ENCODE assay signal across 17 cellular contexts in genomic region chr1:21165076-21165475, GRCh38. TPM values are rescaled to one million over a fixed set of nuclear protein-coding genes. Genes with fewer than 3 reads are reported as not detected.
DNase-seq lines count a peak whose midpoint lies in the region; ATAC-seq and TF ChIP-seq lines count a peak whose summit lies in the region.
"Had no signal": no experiment of that assay in that cellular context is flagged by ENCODE, and none has a peak within 500 bp of the region (broad histone marks: within the 10 kb centered on the region; RNA-seq: fewer than 3 reads in every experiment).

No MANE protein-coding gene starts in this region.

- no peaks in the 10 kb centered on the region for H3K4me1 ChIP-seq in breast epithelium

- intact Hi-C loops in MCF 10A (cut with micrococcal nuclease) = no loop called here
- intact Hi-C loops in breast epithelium (cut with DNase I; ENCODE audit: low total_unique reads) = no loop called here

- H3K27ac Mint-ChIP-seq in MCF 10A (ENCODE audit: low read depth, unreplicated experiment) = peak overlapping the region; percentile 28

- TF ChIP-seq CTCF in MCF 10A (IDR thresholded peaks at IDR 0.05; ENCODE audit: unreplicated experiment) (no peak), breast epithelium (IDR thresholded peaks at IDR 0.05) (no peak), fibroblast of mammary gland (conservative IDR thresholded peaks at IDR 0.05; ENCODE audit: control insufficient read depth, insufficient read depth, low read depth, low read length) (no peak)

- TF ChIP-seq POLR2A in breast epithelium (IDR thresholded peaks at IDR 0.05) = no peak

- H3K4me3 ChIP-seq in breast epithelium (no peak overlapping the region), fibroblast of mammary gland (ENCODE audit: control insufficient read depth, low read depth, low read length) (no peak overlapping the region)
- H3K4me3 ChIP-seq: A549 had no signal

- no peak overlapping the region for H3K27ac ChIP-seq in breast epithelium
- H3K27ac ChIP-seq: A549, HL-60 had no signal

- no TSS peak for BruUV-seq in MCF 10A (replicated peaks; lab: Mats Ljungman, UMichigan)

- H3K9me3 Mint-ChIP-seq in MCF 10A (ENCODE audit: unreplicated experiment) = no peaks in the 10 kb centered on the region
- H3K9me3 Mint-ChIP-seq: CD4-positive, CD25-positive, alpha-beta regulatory T cell had no signal

- H3K36me3 ChIP-seq in breast epithelium = no peaks in the 10 kb centered on the region

- H3K27me3 ChIP-seq in breast epithelium = no peaks in the 10 kb centered on the region

- H3K36me3 Mint-ChIP-seq in MCF 10A (ENCODE audit: insufficient read depth, unreplicated experiment) = peaks cover 68% of the 10 kb centered on the region

- H3K4me3 Mint-ChIP-seq in MCF 10A (ENCODE audit: unreplicated experiment) = no peak overlapping the region
- H3K4me3 Mint-ChIP-seq: CD4-positive, CD25-positive, alpha-beta regulatory T cell had no signal

- H3K9me3 ChIP-seq in breast epithelium = no peaks in the 10 kb centered on the region
- H3K9me3 ChIP-seq: A549, SK-N-SH had no signal

- DNase-seq in MCF 10A (ENCODE audit: unreplicated experiment) (peak; percentile 78), breast epithelium (ENCODE audit: low spot score in 2 of 2) (no peak), NCI-H446 (lab: John Stamatoyannopoulos, UW) (peak; percentile 24 to 74), fibroblast of mammary gland (ENCODE audit: low read depth) (peak; percentile 39), NOMO-1 treated with dmso at 0.1 percent for 144 hours (lab: John Stamatoyannopoulos, UW; ENCODE audit: unreplicated experiment) (no peak), HPDE6-E6E7 (ENCODE audit: extremely low spot score) (no peak)
- DNase-seq: CD4-positive, CD25-positive, alpha-beta regulatory T cell; DMS79 treated with DMSO at 0.1 percent for 48 hours; NCI-H1436 treated with DMSO at 0.1 percent for 48 hours; NCI-H524; Right ventricle myocardium superior; SK-N-SH had no signal

- CTCF ChIA-PET in MCF 10A (lab: Yijun Ruan, JAX) = no interaction called here

- ATAC-seq in HG02973 (IDR thresholded peaks at IDR 0.05; ENCODE audit: unreplicated experiment) = no peak
- no peak for ATAC-seq in HG03460 (IDR thresholded peaks at IDR 0.05; ENCODE audit: unreplicated experiment)
- ATAC-seq: A549, Panc1 had no signal

- peaks cover 16% of the 10 kb centered on the region for H3K4me1 Mint-ChIP-seq in MCF 10A (ENCODE audit: insufficient read depth, unreplicated experiment)

- POLR2A ChIA-PET in MCF 10A (lab: Yijun Ruan, JAX) = interaction anchor here (0.8 to 1.4 kb wide), 4 partner anchors 10 to 272 kb away, joined by 3 to 7 read pairs (median 6); no protein-coding TSS in a partner anchor

- no peaks in the 10 kb centered on the region for H3K27me3 Mint-ChIP-seq in MCF 10A (ENCODE audit: insufficient read depth, unreplicated experiment)
- H3K27me3 Mint-ChIP-seq: CD4-positive, CD25-positive, alpha-beta regulatory T cell had no signal

RNA-seq across cellular contexts. Expression of gene EIF4G3, which starts 11.6 kb away (rescaled TPM):
- total RNA-seq in MCF 10A (2022) (87.6 and 99.0 TPM in 2 replicates), breast epithelium (10 to 100 TPM; 37.8 to 52.4 (median 50.8) TPM)

Comparison
In these comparisons a context has a peak if more than half of its experiments do, and no peak if none do; other contexts are left out.
1. DNase-seq: peak in MCF 10A (single experiment), NCI-H446 (2 of 2) and fibroblast of mammary gland (single experiment); none in breast epithelium (0 of 2), NOMO-1 treated with dmso at 0.1 percent for 144 hours (single experiment) and HPDE6-E6E7 (single experiment).